In the genomic region with DNA sequence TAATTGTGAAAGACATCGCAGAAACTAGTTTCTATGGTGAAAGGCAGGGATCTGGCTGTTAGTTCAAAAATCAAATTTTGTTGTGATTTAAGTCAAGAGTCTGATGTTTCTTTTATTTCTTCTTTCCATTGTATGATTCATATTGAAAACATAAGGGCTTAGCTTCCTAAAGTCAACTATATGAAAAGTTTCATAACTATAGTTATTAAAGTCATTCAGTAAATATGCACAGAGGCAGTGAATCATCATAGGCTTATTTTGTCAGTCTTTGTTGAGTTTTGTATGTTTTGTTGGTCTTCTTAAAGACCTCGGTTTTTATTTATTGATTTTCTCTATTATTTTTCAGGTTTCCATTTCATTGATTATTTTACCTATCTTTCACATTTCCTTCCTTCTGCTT, we compare ENCODE assay signal across 20 cellular contexts. TPM values are rescaled to one million over a fixed set of nuclear protein-coding genes. Genes with fewer than 3 reads are reported as not detected.
"Had no signal": no experiment of that assay in that cellular context is flagged by ENCODE, and none has a peak within 500 bp of the region (broad histone marks: within the 10 kb centered on the region; RNA-seq: fewer than 3 reads in every experiment).

No MANE protein-coding gene starts in this region.

RNA-seq across cellular contexts. Expression of gene FAM236C, which starts 29.5 kb away (rescaled TPM):
- total RNA-seq: naive thymus-derived CD8-positive, alpha-beta T cell; natural killer cell treated with Interleukin-12 subunit alpha and Interleukin-12 subunit beta and Interleukin-15 and Interleukin-18, amount 100 ng/mL, for 72 hours; neural crest cell; omental fat pad; osteocyte; pancreas; posterior vena cava; prostate gland; pulmonary artery endothelial cell; right atrium auricular region; sciatic nerve; stomach; subcutaneous adipose tissue; temporal lobe; thoracic aorta; thyroid gland; tibial nerve; upper lobe of left lung; ureter; vagina had no signal
- polyA plus RNA-seq: naive thymus-derived CD8-positive, alpha-beta T cell; pancreas; stomach had no signal

RNA-seq across cellular contexts. Expression of gene FAM236A, which starts 55.1 kb away (rescaled TPM):
- total RNA-seq: naive thymus-derived CD8-positive, alpha-beta T cell; natural killer cell treated with Interleukin-12 subunit alpha and Interleukin-12 subunit beta and Interleukin-15 and Interleukin-18, amount 100 ng/mL, for 72 hours; neural crest cell; omental fat pad; osteocyte; pancreas; posterior vena cava; pulmonary artery endothelial cell; right atrium auricular region; sciatic nerve; stomach; subcutaneous adipose tissue; temporal lobe; thoracic aorta; tibial nerve; upper lobe of left lung; ureter; vagina had no signal
- polyA plus RNA-seq: naive thymus-derived CD8-positive, alpha-beta T cell; pancreas; stomach had no signal
